In the genomic region with DNA sequence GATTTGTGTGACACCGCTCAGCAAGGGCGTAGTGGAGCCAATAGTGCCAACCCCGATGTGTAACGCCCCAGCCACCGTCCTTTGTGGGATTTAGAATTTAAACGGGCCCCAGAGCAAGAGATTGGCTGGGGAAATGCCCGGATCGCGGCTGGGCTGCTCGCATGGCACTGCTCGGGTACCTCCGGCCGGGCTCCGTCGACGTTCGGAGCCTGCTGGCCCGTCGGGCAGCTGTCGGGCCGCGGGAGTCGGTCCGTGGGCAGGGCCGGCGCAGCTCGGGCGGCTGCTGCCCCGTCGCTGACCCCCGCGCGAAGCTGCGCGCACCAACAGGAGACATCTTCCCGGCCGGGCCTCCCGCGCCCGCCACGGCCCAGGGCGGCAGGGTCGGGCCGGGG, we compare ENCODE assay signal across 8 cellular contexts. TPM values are rescaled to one million over a fixed set of nuclear protein-coding genes. Genes with fewer than 3 reads are reported as not detected.
DNase-seq lines count a peak whose midpoint lies in the region; ATAC-seq and TF ChIP-seq lines count a peak whose summit lies in the region.

No MANE protein-coding gene starts in this region.

- peak overlapping the region; percentile 59 for H3K4me3 Mint-ChIP-seq in activated T-helper 17 cell treated with anti-CD3 and anti-CD28 coated beads, Interleukin-2, amount 50 U/mL, for 72 hours
- no peak overlapping the region for H3K4me3 Mint-ChIP-seq in osteocyte (ENCODE audit: unreplicated experiment)

- H3K4me1 Mint-ChIP-seq in activated T-helper 17 cell treated with anti-CD3 and anti-CD28 coated beads, Interleukin-2, amount 50 U/mL, for 72 hours, result peaks cover 6% of the 10 kb centered on the region
- H3K4me1 Mint-ChIP-seq in osteocyte (ENCODE audit: unreplicated experiment), result peaks cover 10% of the 10 kb centered on the region

- peaks cover 29% of the 10 kb centered on the region for H3K36me3 Mint-ChIP-seq in activated T-helper 17 cell treated with anti-CD3 and anti-CD28 coated beads, Interleukin-2, amount 50 U/mL, for 72 hours (ENCODE audit: low read depth)
- H3K36me3 Mint-ChIP-seq in osteocyte (ENCODE audit: unreplicated experiment), result no peaks in the 10 kb centered on the region

- no peak overlapping the region for H3K27ac Mint-ChIP-seq in activated T-helper 17 cell treated with anti-CD3 and anti-CD28 coated beads, Interleukin-2, amount 50 U/mL, for 72 hours
- H3K27ac Mint-ChIP-seq in osteocyte (ENCODE audit: unreplicated experiment), result peak overlapping the region; percentile 71

- peak; percentile 9 for ATAC-seq in activated T-helper 17 cell treated with anti-CD3 and anti-CD28 coated beads, Interleukin-2, amount 50 U/mL, for 72 hours (replicated peaks)
- ATAC-seq in HG03354 (IDR thresholded peaks at IDR 0.05; ENCODE audit: poor library complexity, severe bottlenecking, unreplicated experiment), result no peak
- no peak for ATAC-seq in GM18520 (IDR thresholded peaks at IDR 0.05; ENCODE audit: unreplicated experiment)

- TF ChIP-seq CTCF in osteocyte (IDR thresholded peaks at IDR 0.05), result no peak

- DNase-seq in CD1c-positive myeloid dendritic cell (ENCODE audit: extremely low spot score) (peak; percentile 44), KG1 (lab: John Stamatoyannopoulos, UW) (peak; percentile 78), germinal center (ENCODE audit: low spot score) (peak; percentile 37), osteocyte (ENCODE audit: extremely low spot score, unreplicated experiment) (no peak), superior temporal gyrus (ENCODE audit: extremely low spot score) (no peak)

- no peaks in the 10 kb centered on the region for H3K9me3 Mint-ChIP-seq in activated T-helper 17 cell treated with anti-CD3 and anti-CD28 coated beads, Interleukin-2, amount 50 U/mL, for 72 hours
- H3K9me3 Mint-ChIP-seq in osteocyte (ENCODE audit: unreplicated experiment), result no peaks in the 10 kb centered on the region

- H3K27me3 Mint-ChIP-seq in activated T-helper 17 cell treated with anti-CD3 and anti-CD28 coated beads, Interleukin-2, amount 50 U/mL, for 72 hours, result no peaks in the 10 kb centered on the region
- no peaks in the 10 kb centered on the region for H3K27me3 Mint-ChIP-seq in osteocyte (ENCODE audit: unreplicated experiment)

RNA-seq across cellular contexts. Expression of gene KDM2A, which starts 1.4 kb away (rescaled TPM):
- total RNA-seq in activated T-helper 17 cell treated with anti-CD3 and anti-CD28 coated beads, Interleukin-2, amount 50 U/mL, for 72 hours, result 100 to 1,000 TPM in 1 of 2 donors, 10 to 100 TPM in 1; 96.8 to 105 TPM
- 62.9 and 64.8 TPM in 2 replicates for total RNA-seq in osteocyte

Comparison
In these comparisons a context has a peak if more than half of its experiments do, and no peak if none do; other contexts are left out.
1. DNase-seq: peak in CD1c-positive myeloid dendritic cell (single experiment), KG1 (single experiment) and germinal center (single experiment); none in osteocyte (single experiment) and superior temporal gyrus (single experiment).